In genomic region chr2:155223781-155224406, GRCh38 we compare ENCODE assay signal across 1 cellular context.
TF ChIP-seq lines count a peak whose summit lies in the region.

No MANE protein-coding gene starts in this region.

TF ChIP-seq in SK-N-SH treated with all-trans-retinoic acid at 6 μM for 48 hours, 23 proteins besides CTCF, POLR2A, EP300 and RAD21 (continued from another document):
- TF ChIP-seq CSRNP3 (CRISPR knock-in tag; IDR thresholded peaks at IDR 0.05) (no peak), ZNF565 (CRISPR knock-in tag; conservative IDR thresholded peaks at IDR 0.05; ENCODE audit: low read depth) (no peak), TOX (CRISPR knock-in tag; IDR thresholded peaks at IDR 0.05; ENCODE audit: borderline replicate concordance) (no peak), POU6F1 (CRISPR knock-in tag; IDR thresholded peaks at IDR 0.05; ENCODE audit: borderline replicate concordance, low read depth) (no peak), TCF4 (CRISPR knock-in tag; IDR thresholded peaks at IDR 0.05; ENCODE audit: borderline replicate concordance) (no peak), ZC3H10 (CRISPR knock-in tag; IDR thresholded peaks at IDR 0.05) (no peak), ESRRG (CRISPR knock-in tag; IDR thresholded peaks at IDR 0.05) (no peak), CREB5 (CRISPR knock-in tag; IDR thresholded peaks at IDR 0.05; ENCODE audit: low read depth) (no peak), SNAI2 (CRISPR knock-in tag; IDR thresholded peaks at IDR 0.05) (no peak), ZFP30 (CRISPR knock-in tag; IDR thresholded peaks at IDR 0.05) (no peak), PATZ1 (CRISPR knock-in tag; IDR thresholded peaks at IDR 0.05; ENCODE audit: borderline replicate concordance) (no peak), PPARA (CRISPR knock-in tag; IDR thresholded peaks at IDR 0.05; ENCODE audit: borderline replicate concordance) (no peak), ARNTL (CRISPR knock-in tag; IDR thresholded peaks at IDR 0.05; ENCODE audit: borderline replicate concordance, low read depth) (no peak), ZFP3 (CRISPR knock-in tag; IDR thresholded peaks at IDR 0.05) (no peak), CSDC2 (CRISPR knock-in tag; IDR thresholded peaks at IDR 0.05) (no peak), ISL1 (CRISPR knock-in tag; IDR thresholded peaks at IDR 0.05) (no peak)
